In the genomic region with DNA sequence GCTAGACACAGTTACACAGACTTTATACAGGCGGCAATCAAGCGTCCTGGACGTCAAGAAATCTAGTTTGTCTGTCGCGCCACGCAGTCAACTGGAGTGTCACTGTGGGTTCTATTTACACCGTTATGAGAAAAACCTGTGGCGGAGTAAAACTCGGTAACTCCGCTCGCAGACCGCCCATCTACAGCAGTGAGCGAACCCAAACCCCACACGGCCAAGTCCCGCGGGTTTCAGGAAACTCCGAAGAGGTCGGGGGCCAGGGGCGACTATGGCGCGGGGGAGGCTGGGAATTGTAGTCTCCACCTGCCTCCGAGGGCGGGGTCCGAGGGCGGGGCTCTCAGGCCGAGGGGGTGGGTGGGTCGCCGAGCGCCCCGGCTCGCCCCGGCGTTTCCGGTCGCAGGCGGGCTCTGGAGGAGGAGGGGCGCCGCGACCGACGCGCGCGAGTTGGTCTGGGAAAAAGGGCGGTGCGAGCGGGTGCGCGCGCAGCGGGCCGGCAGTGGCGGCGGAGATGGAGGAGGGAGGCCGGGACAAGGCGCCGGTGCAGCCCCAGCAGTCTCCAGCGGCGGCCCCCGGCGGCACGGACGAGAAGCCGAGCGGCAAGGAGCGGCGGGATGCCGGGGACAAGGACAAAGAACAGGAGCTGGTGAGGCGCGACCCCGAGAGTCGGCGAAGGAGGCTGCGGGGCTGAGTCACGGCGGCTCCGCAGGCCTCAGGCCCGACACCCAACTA, we compare ENCODE assay signal across 1 cellular context.
TF ChIP-seq lines count a peak whose summit lies in the region.

Gene PSMD2, plus strand, starts transcription at position 483 of the 729 bp plus-strand sequence. Its CDS starts 26 bp downstream, at position 509.

TF ChIP-seq in HepG2, 621 proteins besides CTCF, POLR2A, EP300 and RAD21 (continued from another document and continues in another):
- TF ChIP-seq ZBTB40 (IDR thresholded peaks at IDR 0.05) (no peak), ZBTB40 (CRISPR knock-in tag; IDR thresholded peaks at IDR 0.05) (no peak), ERF (CRISPR knock-in tag; IDR thresholded peaks at IDR 0.05) (peak; percentile 68; the same call in 1 of the 2 replicates), ZNF563 (CRISPR knock-in tag; IDR thresholded peaks at IDR 0.05) (peak; percentile 77; the same call in 1 of the 2 replicates), BCLAF1 (IDR thresholded peaks at IDR 0.05) (no peak), SP5 (CRISPR knock-in tag; IDR thresholded peaks at IDR 0.05; ENCODE audit: borderline replicate concordance, low read depth) (peak; percentile 72; the same call in 1 of the 2 replicates), ZKSCAN8 (CRISPR knock-in tag; IDR thresholded peaks at IDR 0.05; ENCODE audit: borderline replicate concordance) (peak; percentile 28; the same call in 1 of the 2 replicates), ZMAT3 (CRISPR knock-in tag; conservative IDR thresholded peaks at IDR 0.05) (0 out of 2 replicates have a peak, but pooled peaks have one; percentile 60), SALL2 (CRISPR knock-in tag; IDR thresholded peaks at IDR 0.05) (peak; percentile 83; the same call in 1 of the 2 replicates), NFRKB (IDR thresholded peaks at IDR 0.05) (no peak), EHMT2 (IDR thresholded peaks at IDR 0.05; ENCODE audit: borderline replicate concordance, low read depth, low read length) (no peak), ZNF570 (CRISPR knock-in tag; IDR thresholded peaks at IDR 0.05; ENCODE audit: borderline replicate concordance) (no peak), CREM (IDR thresholded peaks at IDR 0.05) (peak; percentile 77), CREM (CRISPR knock-in tag; IDR thresholded peaks at IDR 0.05) (no peak), SOX6 (IDR thresholded peaks at IDR 0.05) (no peak), SOX6 (CRISPR knock-in tag; IDR thresholded peaks at IDR 0.05) (peak; percentile 24; the same call in 1 of the 2 replicates), KIAA2018 (CRISPR knock-in tag; IDR thresholded peaks at IDR 0.05; ENCODE audit: borderline replicate concordance) (no peak), KDM3A (CRISPR knock-in tag; IDR thresholded peaks at IDR 0.05; ENCODE audit: low read depth) (no peak), KDM5A (IDR thresholded peaks at IDR 0.05; ENCODE audit: borderline replicate concordance, low read length) (peak; percentile 63; the same call in 1 of the 2 replicates), JDP2 (CRISPR knock-in tag; IDR thresholded peaks at IDR 0.05; ENCODE audit: borderline replicate concordance) (no peak), NCOR1 (IDR thresholded peaks at IDR 0.05; ENCODE audit: borderline replicate concordance, low read length) (no peak), SCMH1 (CRISPR knock-in tag; IDR thresholded peaks at IDR 0.05; ENCODE audit: borderline replicate concordance) (no peak), ELF4 (CRISPR knock-in tag; IDR thresholded peaks at IDR 0.05; ENCODE audit: borderline replicate concordance) (no peak), ZNF839 (CRISPR knock-in tag; IDR thresholded peaks at IDR 0.05; ENCODE audit: borderline replicate concordance) (no peak), RAD51 (IDR thresholded peaks at IDR 0.05; ENCODE audit: borderline replicate concordance) (no peak), GABPA (IDR thresholded peaks at IDR 0.05; ENCODE audit: low read depth, low read length) (peak; percentile 64), GABPA (CRISPR knock-in tag; IDR thresholded peaks at IDR 0.05; ENCODE audit: low read depth) (peak; percentile 84), TAF15 (IDR thresholded peaks at IDR 0.05; ENCODE audit: low read depth, low read length, poor library complexity, severe bottlenecking) (no peak)
- TF ChIP-seq, protein P1, sequence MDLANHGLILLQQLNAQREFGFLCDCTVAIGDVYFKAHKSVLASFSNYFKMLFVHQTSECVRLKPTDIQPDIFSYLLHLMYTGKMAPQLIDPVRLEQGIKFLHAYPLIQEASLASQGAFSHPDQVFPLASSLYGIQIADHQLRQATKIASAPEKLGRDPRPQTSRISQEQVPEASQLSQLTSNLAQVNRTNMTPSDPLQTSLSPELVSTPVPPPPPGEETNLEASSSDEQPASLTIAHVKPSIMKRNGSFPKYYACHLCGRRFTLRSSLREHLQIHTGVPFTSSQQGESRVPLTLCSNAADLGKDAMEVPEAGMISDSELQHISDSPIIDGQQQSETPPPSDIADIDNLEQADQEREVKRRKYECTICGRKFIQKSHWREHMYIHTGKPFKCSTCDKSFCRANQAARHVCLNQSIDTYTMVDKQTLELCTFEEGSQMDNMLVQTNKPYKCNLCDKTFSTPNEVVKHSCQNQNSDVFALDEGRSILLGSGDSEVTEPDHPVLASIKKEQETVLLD (CRISPR knock-in tag; IDR thresholded peaks at IDR 0.05; ENCODE audit: low read depth) = peak; percentile 92
- TF ChIP-seq, protein P2, sequence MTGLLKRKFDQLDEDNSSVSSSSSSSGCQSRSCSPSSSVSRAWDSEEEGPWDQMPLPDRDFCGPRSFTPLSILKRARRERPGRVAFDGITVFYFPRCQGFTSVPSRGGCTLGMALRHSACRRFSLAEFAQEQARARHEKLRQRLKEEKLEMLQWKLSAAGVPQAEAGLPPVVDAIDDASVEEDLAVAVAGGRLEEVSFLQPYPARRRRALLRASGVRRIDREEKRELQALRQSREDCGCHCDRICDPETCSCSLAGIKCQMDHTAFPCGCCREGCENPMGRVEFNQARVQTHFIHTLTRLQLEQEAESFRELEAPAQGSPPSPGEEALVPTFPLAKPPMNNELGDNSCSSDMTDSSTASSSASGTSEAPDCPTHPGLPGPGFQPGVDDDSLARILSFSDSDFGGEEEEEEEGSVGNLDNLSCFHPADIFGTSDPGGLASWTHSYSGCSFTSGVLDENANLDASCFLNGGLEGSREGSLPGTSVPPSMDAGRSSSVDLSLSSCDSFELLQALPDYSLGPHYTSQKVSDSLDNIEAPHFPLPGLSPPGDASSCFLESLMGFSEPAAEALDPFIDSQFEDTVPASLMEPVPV (CRISPR knock-in tag; IDR thresholded peaks at IDR 0.05) = no peak
